In genomic region chr3:167653155-167653554, GRCh38 we compare ENCODE assay signal across 1 cellular context.
A peak's percentile ranks its signal among the peaks of the same experiment; 100 is the strongest.
TF ChIP-seq lines count a peak whose summit lies in the region.

No MANE protein-coding gene starts in this region.

TF ChIP-seq in GM23338, 12 proteins besides CTCF, POLR2A, EP300 and RAD21 (continued from another document):
- TF ChIP-seq ZNF462 (CRISPR knock-in tag; IDR thresholded peaks at IDR 0.05) (peak; percentile 15; the same call in 1 of the 2 replicates), REST (IDR thresholded peaks at IDR 0.05; ENCODE audit: unreplicated experiment) (no peak), STAT1 (IDR thresholded peaks at IDR 0.05; ENCODE audit: unreplicated experiment) (no peak), NANOG (IDR thresholded peaks at IDR 0.05; ENCODE audit: borderline replicate concordance) (no peak)
